In the genomic region with DNA sequence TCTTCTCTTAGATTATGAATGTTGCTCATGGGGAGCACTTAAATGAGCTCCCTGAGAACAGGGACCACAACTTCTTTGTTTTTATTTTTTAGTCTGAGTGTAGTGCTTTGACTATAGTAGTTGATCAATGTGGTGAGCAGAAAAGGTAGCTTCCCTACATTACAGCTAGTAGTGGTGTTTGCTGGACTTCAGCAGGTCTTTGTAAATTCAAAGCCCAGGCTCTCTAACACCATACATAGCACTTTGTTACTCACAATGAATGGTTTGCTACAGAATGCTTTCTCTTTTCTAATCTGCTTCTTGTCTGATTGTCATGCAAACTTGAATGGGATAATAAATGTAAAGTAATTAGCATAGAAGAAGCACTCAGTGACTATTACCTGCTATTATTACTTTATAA, we compare ENCODE assay signal across 2 cellular contexts. TPM values are rescaled to one million over a fixed set of nuclear protein-coding genes. Genes with fewer than 3 reads are reported as not detected.
"Had no signal": no experiment of that assay in that cellular context is flagged by ENCODE, and none has a peak within 500 bp of the region (broad histone marks: within the 10 kb centered on the region; RNA-seq: fewer than 3 reads in every experiment).

No MANE protein-coding gene starts in this region.

RNA-seq across cellular contexts. Expression of gene PGM5, which starts 55.4 kb away (rescaled TPM):
- total RNA-seq: LHCN-M2, MCF 10A had no signal
